18 cellular contexts compared by ENCODE assay signal in genomic region chr12:123757555-123757954, GRCh38. TPM values are rescaled to one million over a fixed set of nuclear protein-coding genes. Genes with fewer than 3 reads are reported as not detected.
A peak's percentile ranks its signal among the peaks of the same experiment; 100 is the strongest.
DNase-seq lines count a peak whose midpoint lies in the region; FAIRE-seq and TF ChIP-seq lines count a peak whose summit lies in the region.
"Had no signal": no experiment of that assay in that cellular context is flagged by ENCODE, and none has a peak within 500 bp of the region (broad histone marks: within the 10 kb centered on the region; RNA-seq: fewer than 3 reads in every experiment).

No MANE protein-coding gene starts in this region.

- H3K4me3 ChIP-seq in fibroblast of the aortic adventitia (ENCODE audit: low read depth, low read length) (no peak overlapping the region), skeletal muscle satellite cell (ENCODE audit: low read length) (no peak overlapping the region)
- H3K4me3 ChIP-seq: lower lobe of right lung had no signal

- no peaks in the 10 kb centered on the region for H3K27me3 ChIP-seq in skeletal muscle satellite cell (ENCODE audit: control insufficient read depth, insufficient read depth, low read length)

- TF ChIP-seq CTCF in fibroblast of the aortic adventitia (IDR thresholded peaks at IDR 0.05; ENCODE audit: insufficient read depth, low read length): no peak

- H3K4me2 ChIP-seq in skeletal muscle satellite cell (ENCODE audit: low read length): peak overlapping the region; percentile 58

- H3K9ac ChIP-seq in skeletal muscle satellite cell (ENCODE audit: low read depth, low read length): peak overlapping the region; percentile 0

- H3K9me3 ChIP-seq in skeletal muscle satellite cell (replicated peaks; ENCODE audit: low read length): no peaks in the 10 kb centered on the region
- H3K9me3 ChIP-seq: lower lobe of right lung had no signal

- no peak for FAIRE-seq in frontal cortex (lab: Jason Lieb, UNC)
- FAIRE-seq: TTC549 had no signal

- H3K36me3 ChIP-seq in skeletal muscle satellite cell (ENCODE audit: insufficient read depth, low read length): peaks cover 28% of the 10 kb centered on the region

- H3K4me1 ChIP-seq in skeletal muscle satellite cell (ENCODE audit: control insufficient read depth, insufficient read depth, low read length): peaks cover 22% of the 10 kb centered on the region

- DNase-seq in GM04503 (ENCODE audit: low read depth) (peak; percentile 14), amniotic epithelial cell (ENCODE audit: low read depth) (peak; percentile 88), fibroblast of the aortic adventitia (ENCODE audit: low read depth) (peak; percentile 81), iPS-NIHi7 (ENCODE audit: extremely low spot score) (no peak), NCI-H510A treated with DMSO at 0.1 percent for 48 hours (lab: John Stamatoyannopoulos, UW) (no peak), frontal cortex (ENCODE audit: low spot score in 2 of 2) (no peak), COLO829 (ENCODE audit: low spot score) (no peak)
- DNase-seq: activated CD4-positive, alpha-beta T cell treated with anti-CD3 and anti-CD28 coated beads, Interleukin-2, amount 10 ng/mL, durations not matched to agents 24 days and 14 days; activated CD8-positive, alpha-beta memory T cell treated with anti-CD3 and anti-CD28 coated beads, Interleukin-2, amount 50 U/mL, for 48 hours; activated gamma-delta T cell treated with Interleukin-2 at 50 U/mL for 16 hours; dermis blood vessel endothelial cell; DMS153; lower lobe of right lung; NCI-H1694 treated with DMSO at 0.1 percent for 48 hours; posterior cingulate gyrus had no signal

RNA-seq across cellular contexts. Expression of gene DNAH10, which starts 4.5 kb away (rescaled TPM):
- 0.18 and 0.82 TPM in 2 replicates for total RNA-seq in fibroblast of the aortic adventitia (ENCODE audit: low replicate concordance)
- under 0.01 and 1.5 TPM in 2 replicates for total RNA-seq in skeletal muscle satellite cell (2012; rRNA removed)
- total RNA-seq in frontal cortex: 22.4 TPM
- total RNA-seq: dermis blood vessel endothelial cell, M059J had no signal

RNA-seq across cellular contexts. Expression of gene ATP6V0A2, which starts 45.4 kb away (rescaled TPM):
- total RNA-seq in fibroblast of the aortic adventitia (ENCODE audit: low replicate concordance): 15.4 and 17.6 TPM in 2 replicates
- total RNA-seq in skeletal muscle satellite cell (2012; rRNA removed): 15.3 and 17.7 TPM in 2 replicates
- total RNA-seq in frontal cortex: 26.9 TPM

Comparison
In these comparisons a context has a peak if more than half of its experiments do, and no peak if none do; other contexts are left out.
1. DNase-seq: peak in GM04503 (single experiment), amniotic epithelial cell (single experiment) and fibroblast of the aortic adventitia (single experiment); none in iPS-NIHi7 (single experiment), NCI-H510A treated with DMSO at 0.1 percent for 48 hours (single experiment), frontal cortex (0 of 2) and COLO829 (single experiment).
2. RNA of gene DNAH10, which starts 4.5 kb away (total RNA-seq): 22.4 TPM in frontal cortex (single experiment); 0.18 to 0.82 TPM in fibroblast of the aortic adventitia; every median in the first group is over 10 times any median in the second.